ENCODE assay signal across 27 cellular contexts in genomic region chr11:119446871-119447663, GRCh38. TPM values are rescaled to one million over a fixed set of nuclear protein-coding genes. Genes with fewer than 3 reads are reported as not detected.
DNase-seq lines count a peak whose midpoint lies in the region; ATAC-seq and TF ChIP-seq lines count a peak whose summit lies in the region.
"Had no signal": no experiment of that assay in that cellular context is flagged by ENCODE, and none has a peak within 500 bp of the region (broad histone marks: within the 10 kb centered on the region; RNA-seq: fewer than 3 reads in every experiment).

No MANE protein-coding gene starts in this region.

- H2AFZ ChIP-seq in mammary epithelial cell (ENCODE audit: low read depth, low read length) (peak overlapping the region; percentile 73), neuronal stem cell (ENCODE audit: low read length) (peak overlapping the region; percentile 62)

- WGBS in mammary epithelial cell (ENCODE audit: low coverage, missing lambda C conversion rate), result 67% methylated on average over 10 of the region's 10 CpGs
- no CpG with 5 or more reads among the region's 10 CpGs for WGBS in neuronal stem cell (ENCODE audit: extremely low coverage in 2 of 2, insufficient read length in 2 of 2, insufficient replicate concordance in 1 of 2), 2 donors

- DNase-seq in mammary epithelial cell (no peak), MCF 10A (ENCODE audit: unreplicated experiment) (no peak), neuronal stem cell (ENCODE audit: low spot score) (no peak), iPS-NIHi11 (ENCODE audit: low spot score) (no peak), NCI-H345 (lab: John Stamatoyannopoulos, UW) (no peak)
- no peak for DNase-seq in activated naive CD4-positive, alpha-beta T cell treated with anti-CD3 and anti-CD28 coated beads, Interleukin-2, amount 50 U/mL, for 16 hours
- DNase-seq: activated CD4-positive, alpha-beta memory T cell treated with anti-CD3 and anti-CD28 coated beads, Interleukin-2, amount 10 ng/mL, durations not matched to agents 7 days and 5 days; activated CD4-positive, alpha-beta T cell treated with anti-CD3 and anti-CD28 coated beads for 1 hour; activated naive CD4-positive, alpha-beta T cell treated with anti-CD3 and anti-CD28 coated beads, Interleukin-2, amount 10 ng/mL, durations not matched to agents 7 days and 5 days; amygdala; CD4-positive, alpha-beta T cell; DMS79 treated with DMSO at 0.1 percent for 48 hours; effector CD4-positive, alpha-beta T cell; GF-D8; hippocampal formation; left cardiac atrium; NCI-H146; sigmoid colon; upper lobe of left lung had no signal

- BruUV-seq in mammary epithelial cell (replicated peaks; lab: Mats Ljungman, UMichigan) (no TSS peak), MCF 10A (replicated peaks; lab: Mats Ljungman, UMichigan) (no TSS peak)

- no peaks in the 10 kb centered on the region for H4K20me1 ChIP-seq in mammary epithelial cell (ENCODE audit: insufficient read depth, low read length)

- TF ChIP-seq CTCF in mammary epithelial cell (conservative IDR thresholded peaks at IDR 0.05 in 1 of 2, IDR thresholded peaks at IDR 0.05 in 1 of 2; ENCODE audit: extremely low read depth in 1 of 2, insufficient read depth in 1 of 2, low read depth in 1 of 2, low read length in 2 of 2) (no peak), MCF 10A (IDR thresholded peaks at IDR 0.05; ENCODE audit: unreplicated experiment) (no peak)

- no peak overlapping the region for H2BK12ac ChIP-seq in neuronal stem cell (ENCODE audit: low read length)

- no peak overlapping the region for H3K27ac Mint-ChIP-seq in MCF 10A (ENCODE audit: low read depth, unreplicated experiment)
- H3K27ac Mint-ChIP-seq: activated CD4-positive, alpha-beta memory T cell treated with anti-CD3 and anti-CD28 coated beads, Interleukin-2, amount 10 ng/mL, durations not matched to agents 7 days and 5 days; activated naive CD4-positive, alpha-beta T cell treated with anti-CD3 and anti-CD28 coated beads, Interleukin-2, amount 10 ng/mL, durations not matched to agents 7 days and 5 days; CD4-positive, alpha-beta T cell; stimulated activated effector memory CD8-positive, alpha-beta T cell treated with anti-CD3 and anti-CD28 coated beads, Interleukin-12 subunit alpha, Interleukin-12 subunit beta, amount 100 ng/mL, for 72 hours; T-helper 2 cell treated with Interferon-gamma antibody and Interleukin-4, amounts not matched to agents 5 μg/mL and 100 μg/mL, for 36 hours had no signal

- H3K36me3 ChIP-seq in mammary epithelial cell (ENCODE audit: insufficient read depth, low read length), result no peaks in the 10 kb centered on the region
- no peaks in the 10 kb centered on the region for H3K36me3 ChIP-seq in neuronal stem cell (replicated peaks in 1 of 2; ENCODE audit: control insufficient read depth in 2 of 2, insufficient read depth in 2 of 2, low read length in 2 of 2)
- H3K36me3 ChIP-seq: gastroesophageal sphincter, sigmoid colon, upper lobe of left lung had no signal

- H3K79me1 ChIP-seq in neuronal stem cell (ENCODE audit: low read depth, low read length), result no peaks in the 10 kb centered on the region

- no peaks in the 10 kb centered on the region for H3K27me3 Mint-ChIP-seq in MCF 10A (ENCODE audit: insufficient read depth, unreplicated experiment)

- dilution Hi-C loops in mammary epithelial cell (cut with HindIII; ENCODE audit: low sequenced_read_pairs), result no loop called here

- H2AK5ac ChIP-seq in neuronal stem cell (ENCODE audit: low read depth, low read length), result no peak overlapping the region

- H3K4me2 ChIP-seq in mammary epithelial cell (ENCODE audit: insufficient read depth, low read depth, low read length) (no peak overlapping the region), neuronal stem cell (ENCODE audit: insufficient read depth, low read length, poor library complexity, severe bottlenecking) (no peak overlapping the region)

- no peaks in the 10 kb centered on the region for H3K9me3 Mint-ChIP-seq in MCF 10A (ENCODE audit: unreplicated experiment)
- H3K9me3 Mint-ChIP-seq: activated CD4-positive, alpha-beta memory T cell treated with anti-CD3 and anti-CD28 coated beads, Interleukin-2, amount 10 ng/mL, durations not matched to agents 7 days and 5 days; activated naive CD4-positive, alpha-beta T cell treated with anti-CD3 and anti-CD28 coated beads, Interleukin-2, amount 10 ng/mL, durations not matched to agents 7 days and 5 days; CD4-positive, alpha-beta T cell; stimulated activated effector memory CD8-positive, alpha-beta T cell treated with anti-CD3 and anti-CD28 coated beads, Interleukin-12 subunit alpha, Interleukin-12 subunit beta, amount 100 ng/mL, for 72 hours; T-helper 2 cell treated with Interferon-gamma antibody and Interleukin-4, amounts not matched to agents 5 μg/mL and 100 μg/mL, for 36 hours had no signal

- H3K4me1 ChIP-seq in mammary epithelial cell (ENCODE audit: insufficient read depth, low read length) (peaks cover 5% of the 10 kb centered on the region), neuronal stem cell (ENCODE audit: control insufficient read depth in 2 of 2, insufficient read depth in 1 of 2, low read depth in 1 of 2, low read length in 2 of 2) (no peaks in the 10 kb centered on the region)
- H3K4me1 ChIP-seq: upper lobe of left lung had no signal

- H3K23ac ChIP-seq in neuronal stem cell (ENCODE audit: low read depth, low read length, poor library complexity), result no peak overlapping the region

- no peak for ATAC-seq in GM21390 (IDR thresholded peaks at IDR 0.05; ENCODE audit: unreplicated experiment)
- ATAC-seq: gastroesophageal sphincter; left cardiac atrium; stimulated activated effector memory CD8-positive, alpha-beta T cell treated with anti-CD3 and anti-CD28 coated beads, Interleukin-12 subunit alpha, Interleukin-12 subunit beta, amount 100 ng/mL, for 72 hours had no signal

- no peak overlapping the region for H3K4ac ChIP-seq in neuronal stem cell (ENCODE audit: low read length)

- H3K9ac ChIP-seq in mammary epithelial cell (ENCODE audit: insufficient read depth, low read length) (no peak overlapping the region), neuronal stem cell (ENCODE audit: low read depth, low read length, poor library complexity) (no peak overlapping the region)

- CTCF ChIA-PET in mammary epithelial cell (lab: Charles Lee; ENCODE audit: low non-redundant PET), result interaction anchor here (0.7 kb wide), 1 partner anchor 85 kb away, joined by 5 read pairs; no protein-coding TSS in a partner anchor
- CTCF ChIA-PET in MCF 10A (lab: Yijun Ruan, JAX), result interaction anchor here (0.6 kb wide), 1 partner anchor 28 kb away, joined by 3 read pairs; no protein-coding TSS in a partner anchor

- no peaks in the 10 kb centered on the region for H3K36me3 Mint-ChIP-seq in MCF 10A (ENCODE audit: insufficient read depth, unreplicated experiment)
- H3K36me3 Mint-ChIP-seq: activated naive CD4-positive, alpha-beta T cell treated with anti-CD3 and anti-CD28 coated beads, Interleukin-2, amount 10 ng/mL, durations not matched to agents 7 days and 5 days; stimulated activated effector memory CD8-positive, alpha-beta T cell treated with anti-CD3 and anti-CD28 coated beads, Interleukin-12 subunit alpha, Interleukin-12 subunit beta, amount 100 ng/mL, for 72 hours had no signal

- intact Hi-C loops in mammary epithelial cell (cut with micrococcal nuclease) (no loop called here), MCF 10A (cut with micrococcal nuclease) (no loop called here)

- POLR2A ChIA-PET in MCF 10A (lab: Yijun Ruan, JAX), result interaction anchor here (1.6 to 2.1 kb wide), 2 partner anchors 14 to 20 kb away, joined by 5 to 6 read pairs; no protein-coding TSS in a partner anchor

- no peak overlapping the region for H2BK5ac ChIP-seq in neuronal stem cell (ENCODE audit: low read length)

- in situ Hi-C loops in mammary epithelial cell (cut with MboI; ENCODE audit: low sequenced_read_pairs in 2 of 2), result no loop called here

- no peak overlapping the region for H2BK15ac ChIP-seq in neuronal stem cell (ENCODE audit: low read length)

- H3K9me3 ChIP-seq in mammary epithelial cell (replicated peaks; ENCODE audit: insufficient read depth, low read length) (no peaks in the 10 kb centered on the region), neuronal stem cell (replicated peaks in 1 of 2; ENCODE audit: control insufficient read depth in 2 of 2, insufficient read depth in 1 of 2, low read depth in 1 of 2, low read length in 2 of 2) (peaks cover 0 to 1% of the 10 kb centered on the region in 2 donors)
- H3K9me3 ChIP-seq: gastroesophageal sphincter, upper lobe of left lung had no signal

- peak overlapping the region; percentile 49 for H3K18ac ChIP-seq in neuronal stem cell (ENCODE audit: low read length)

- H3K27ac ChIP-seq in mammary epithelial cell (ENCODE audit: insufficient read depth, low read depth, low read length), result no peak overlapping the region
- peak overlapping the region; percentile 40 for H3K27ac ChIP-seq in cingulate gyrus (ENCODE audit: low read depth, low read length)
- H3K27ac ChIP-seq in neuronal stem cell (replicated peaks; ENCODE audit: low read length), result no peak overlapping the region
- H3K27ac ChIP-seq: HL-60, upper lobe of left lung had no signal

- no peak overlapping the region for H3K4me3 Mint-ChIP-seq in MCF 10A (ENCODE audit: unreplicated experiment)
- H3K4me3 Mint-ChIP-seq: activated CD4-positive, alpha-beta memory T cell treated with anti-CD3 and anti-CD28 coated beads, Interleukin-2, amount 10 ng/mL, durations not matched to agents 7 days and 5 days; activated naive CD4-positive, alpha-beta T cell treated with anti-CD3 and anti-CD28 coated beads, Interleukin-2, amount 10 ng/mL, durations not matched to agents 7 days and 5 days; CD4-positive, alpha-beta T cell; stimulated activated effector memory CD8-positive, alpha-beta T cell treated with anti-CD3 and anti-CD28 coated beads, Interleukin-12 subunit alpha, Interleukin-12 subunit beta, amount 100 ng/mL, for 72 hours; T-helper 2 cell treated with Interferon-gamma antibody and Interleukin-4, amounts not matched to agents 5 μg/mL and 100 μg/mL, for 36 hours had no signal

- no peak overlapping the region for H3K14ac ChIP-seq in neuronal stem cell (ENCODE audit: low read length)

- no peaks in the 10 kb centered on the region for H3K79me2 ChIP-seq in mammary epithelial cell (ENCODE audit: insufficient read depth, low read length)

- H3K27me3 ChIP-seq in mammary epithelial cell (ENCODE audit: insufficient read depth, low read length) (no peaks in the 10 kb centered on the region), neuronal stem cell (ENCODE audit: control insufficient read depth in 3 of 3, insufficient read depth in 3 of 3, low read depth in 1 of 3, low read length in 3 of 3) (peaks cover 0 to 11% (median 0%) of the 10 kb centered on the region in 3 experiments)
- H3K27me3 ChIP-seq: gastroesophageal sphincter, sigmoid colon, upper lobe of left lung had no signal

- no peaks in the 10 kb centered on the region for H3K4me1 Mint-ChIP-seq in MCF 10A (ENCODE audit: insufficient read depth, unreplicated experiment)
- H3K4me1 Mint-ChIP-seq: activated naive CD4-positive, alpha-beta T cell treated with anti-CD3 and anti-CD28 coated beads, Interleukin-2, amount 10 ng/mL, durations not matched to agents 7 days and 5 days had no signal

- H4K91ac ChIP-seq in neuronal stem cell (ENCODE audit: low read depth, low read length, poor library complexity), result no peak overlapping the region

- no peak overlapping the region for H3K4me3 ChIP-seq in mammary epithelial cell (replicated peaks in 1 of 3; ENCODE audit: insufficient read depth in 1 of 3, low read depth in 2 of 3, low read length in 3 of 3)
- H3K4me3 ChIP-seq in neuronal stem cell (ENCODE audit: low read length in 2 of 2), result no peak overlapping the region
- H3K4me3 ChIP-seq: gastroesophageal sphincter, lung, sigmoid colon, upper lobe of left lung had no signal

- H2BK120ac ChIP-seq in neuronal stem cell (ENCODE audit: low read depth, low read length), result no peak overlapping the region

- no peak overlapping the region for H4K8ac ChIP-seq in neuronal stem cell (ENCODE audit: low read depth, low read length)

RNA-seq across cellular contexts. Expression of gene THY1, which starts 24.1 kb away (rescaled TPM):
- total RNA-seq in mammary epithelial cell (10 to 100 TPM in 1 of 2 donors, 1 to 10 TPM in 1; 5.7 to 71.3 TPM), MCF 10A (2022) (not detected in 2 replicates)
- polyA plus RNA-seq in mammary epithelial cell, result 146 TPM
- polyA minus RNA-seq in mammary epithelial cell, result 248 TPM
- 85.1 TPM for polyA plus RNA-seq in neuronal stem cell (2013, experiment 1 of 2)
- polyA plus RNA-seq in neuronal stem cell (2013, experiment 2 of 2), result 84.3 TPM
- total RNA-seq: CD4-positive, alpha-beta T cell; NCI-H460 had no signal
